Comparison of ENCODE assay signal across 13 cellular contexts in genomic region chr6:161227004-161227950, GRCh38. TPM values are rescaled to one million over a fixed set of nuclear protein-coding genes. Genes with fewer than 3 reads are reported as not detected.
DNase-seq lines count a peak whose midpoint lies in the region; ATAC-seq and TF ChIP-seq lines count a peak whose summit lies in the region.
"Had no signal": no experiment of that assay in that cellular context is flagged by ENCODE, and none has a peak within 500 bp of the region (broad histone marks: within the 10 kb centered on the region; RNA-seq: fewer than 3 reads in every experiment).

No MANE protein-coding gene starts in this region.

- H3K36me3 ChIP-seq in fibroblast of lung (ENCODE audit: control insufficient read depth, insufficient read depth, low read length), result no peaks in the 10 kb centered on the region
- H3K36me3 ChIP-seq: pancreas had no signal

- no peaks in the 10 kb centered on the region for H4K20me1 ChIP-seq in fibroblast of lung (ENCODE audit: control insufficient read depth, extremely low read depth, insufficient read depth, low read length)

- peak in 1 of 2 donors; percentile 12 for ATAC-seq in activated T-cell treated with anti-CD3 and anti-CD28 coated beads, Interleukin-2, amount 50 U/mL, for 72 hours (replicated peaks in 1 of 2)

- peaks cover 5 to 13% of the 10 kb centered on the region in 2 donors for H3K36me3 Mint-ChIP-seq in activated T-cell treated with anti-CD3 and anti-CD28 coated beads, Interleukin-2, amount 50 U/mL, for 72 hours (ENCODE audit: insufficient read depth in 2 of 2)
- H3K36me3 Mint-ChIP-seq in T-helper 2 cell treated with Interferon-gamma antibody and Interleukin-4, amounts not matched to agents 5 μg/mL and 100 μg/mL, for 36 hours (ENCODE audit: low read depth), result peaks cover 31% of the 10 kb centered on the region

- H3K4me1 Mint-ChIP-seq in activated T-cell treated with anti-CD3 and anti-CD28 coated beads, Interleukin-2, amount 50 U/mL, for 72 hours (ENCODE audit: low read depth), result peaks cover 54% of the 10 kb centered on the region
- H3K4me1 Mint-ChIP-seq in T-helper 2 cell treated with Interferon-gamma antibody and Interleukin-4, amounts not matched to agents 5 μg/mL and 100 μg/mL, for 36 hours (ENCODE audit: low read depth), result peaks cover 53% of the 10 kb centered on the region

- H3K4me3 Mint-ChIP-seq in activated T-cell treated with anti-CD3 and anti-CD28 coated beads, Interleukin-2, amount 50 U/mL, for 72 hours, result peak overlapping the region; percentile 71 to 76
- peak overlapping the region; percentile 79 for H3K4me3 Mint-ChIP-seq in T-helper 2 cell treated with Interferon-gamma antibody and Interleukin-4, amounts not matched to agents 5 μg/mL and 100 μg/mL, for 36 hours

- H3K4me1 ChIP-seq in fibroblast of lung (ENCODE audit: control insufficient read depth, extremely low read depth, insufficient read depth, low read length), result no peaks in the 10 kb centered on the region

- H3K9me3 ChIP-seq in fibroblast of lung (ENCODE audit: control insufficient read depth, insufficient read depth, low read depth, low read length), result no peaks in the 10 kb centered on the region
- H3K9me3 ChIP-seq: left ventricle myocardium inferior, pancreas had no signal

- no peak overlapping the region for H3K9ac ChIP-seq in fibroblast of lung (ENCODE audit: insufficient read depth, low read length)

- CTCF ChIA-PET in HEK293T (lab: Yijun Ruan, JAX), result no interaction called here

- TF ChIP-seq CTCF in fibroblast of lung (conservative IDR thresholded peaks at IDR 0.05 in 1 of 2, IDR thresholded peaks at IDR 0.05 in 1 of 2; ENCODE audit: low read depth in 1 of 2, low read length in 2 of 2), result no peak

- DNase-seq in activated T-cell treated with anti-CD3 and anti-CD28 coated beads, Interleukin-2, amount 50 U/mL, for 72 hours, result no peak
- DNase-seq in activated T-cell treated with anti-CD3 and anti-CD28 coated beads, Interleukin-2, amount 50 U/mL, for 1 hour, result no peak
- no peak for DNase-seq in T-helper 2 cell treated with Interferon-gamma antibody and Interleukin-4, amounts not matched to agents 5 μg/mL and 100 μg/mL, for 36 hours (ENCODE audit: low spot score)
- DNase-seq in fibroblast of lung (ENCODE audit: low read depth in 2 of 2) (peak; percentile 39 to 45), substantia nigra (lab: John Stamatoyannopoulos, UW) (peak in 1 of 49 donors; percentile 29), NCI-H128 (lab: John Stamatoyannopoulos, UW; ENCODE audit: unreplicated experiment) (no peak), DMS114 treated with DMSO at 0.1 percent for 48 hours (lab: John Stamatoyannopoulos, UW; ENCODE audit: unreplicated experiment) (no peak), HEK293T (ENCODE audit: extremely low spot score) (no peak)
- DNase-seq: brain microvascular endothelial cell; left ventricle myocardium inferior; NCI-H2107; pancreas; stimulated activated naive CD4-positive, alpha-beta T cell had no signal

- no peak overlapping the region for H3K4me3 ChIP-seq in fibroblast of lung (replicated peaks in 1 of 4; ENCODE audit: control extremely low read depth in 1 of 4, insufficient read depth in 1 of 4, low read depth in 3 of 4, low read length in 4 of 4)
- H3K4me3 ChIP-seq: pancreas had no signal

- H3K27ac Mint-ChIP-seq in activated T-cell treated with anti-CD3 and anti-CD28 coated beads, Interleukin-2, amount 50 U/mL, for 72 hours, result peak overlapping the region; percentile 96
- peak overlapping the region; percentile 94 for H3K27ac Mint-ChIP-seq in T-helper 2 cell treated with Interferon-gamma antibody and Interleukin-4, amounts not matched to agents 5 μg/mL and 100 μg/mL, for 36 hours

- no peaks in the 10 kb centered on the region for H3K79me2 ChIP-seq in fibroblast of lung (ENCODE audit: control insufficient read depth, insufficient read depth, low read length)

- no peak overlapping the region for H3K4me2 ChIP-seq in fibroblast of lung (ENCODE audit: extremely low read depth, insufficient read depth, low read length)

- no peaks in the 10 kb centered on the region for H3K27me3 ChIP-seq in fibroblast of lung (ENCODE audit: control insufficient read depth, insufficient read depth, low read length)
- H3K27me3 ChIP-seq: brain microvascular endothelial cell, pancreas had no signal

- no peaks in the 10 kb centered on the region for H3K27me3 Mint-ChIP-seq in activated T-cell treated with anti-CD3 and anti-CD28 coated beads, Interleukin-2, amount 50 U/mL, for 72 hours (ENCODE audit: low read depth)
- H3K27me3 Mint-ChIP-seq in T-helper 2 cell treated with Interferon-gamma antibody and Interleukin-4, amounts not matched to agents 5 μg/mL and 100 μg/mL, for 36 hours (ENCODE audit: low read depth), result no peaks in the 10 kb centered on the region

- peaks cover 4 to 6% of the 10 kb centered on the region in 2 donors for H3K9me3 Mint-ChIP-seq in activated T-cell treated with anti-CD3 and anti-CD28 coated beads, Interleukin-2, amount 50 U/mL, for 72 hours
- H3K9me3 Mint-ChIP-seq in T-helper 2 cell treated with Interferon-gamma antibody and Interleukin-4, amounts not matched to agents 5 μg/mL and 100 μg/mL, for 36 hours, result peaks cover 8% of the 10 kb centered on the region

- H3K27ac ChIP-seq in fibroblast of lung (ENCODE audit: insufficient read depth, low read length) (no peak overlapping the region), substantia nigra (ENCODE audit: low read depth, low read length, poor library complexity, severe bottlenecking) (peak overlapping the region; percentile 28)
- H3K27ac ChIP-seq: brain microvascular endothelial cell, pancreas had no signal

- POLR2A ChIA-PET in HEK293T (lab: Yijun Ruan, JAX), result no interaction called here

- H2AFZ ChIP-seq in fibroblast of lung (ENCODE audit: low read length), result no peak overlapping the region

TF ChIP-seq in HEK293T, 16 proteins besides CTCF, POLR2A, EP300 and RAD21:
- no peak for TF ChIP-seq BHLHE40 (IDR thresholded peaks at IDR 0.05; ENCODE audit: borderline replicate concordance)
- no peak for TF ChIP-seq CTBP1 (IDR thresholded peaks at IDR 0.05; ENCODE audit: borderline replicate concordance)
- TF ChIP-seq HDGF (IDR thresholded peaks at IDR 0.05; ENCODE audit: borderline replicate concordance), result no peak
- no peak for TF ChIP-seq NFRKB (IDR thresholded peaks at IDR 0.05)
- TF ChIP-seq FOXK2 (IDR thresholded peaks at IDR 0.05), result no peak
- no peak for TF ChIP-seq ZNF384 (IDR thresholded peaks at IDR 0.05)
- TF ChIP-seq TARDBP (IDR thresholded peaks at IDR 0.05), result no peak
- TF ChIP-seq FOXM1 (IDR thresholded peaks at IDR 0.05; ENCODE audit: borderline replicate concordance), result no peak
- no peak for TF ChIP-seq SUZ12 (IDR thresholded peaks at IDR 0.05)
- TF ChIP-seq PKNOX1 (IDR thresholded peaks at IDR 0.05), result no peak
- TF ChIP-seq ARNT (IDR thresholded peaks at IDR 0.05), result no peak

RNA-seq across cellular contexts. Expression of gene AGPAT4, which starts 46.6 kb away (rescaled TPM):
- total RNA-seq in activated T-cell treated with anti-CD3 and anti-CD28 coated beads, Interleukin-2, amount 50 U/mL, for 72 hours, result 1 to 10 TPM; 8.0 to 9.5 TPM
- total RNA-seq in fibroblast of lung, result 6.9 and 8.4 TPM in 2 replicates
- polyA plus RNA-seq in fibroblast of lung, result 4.7 and 5.0 TPM in 2 replicates
- 3.0 and 3.9 TPM in 2 replicates for polyA plus RNA-seq in fibroblast of lung (2012)
- 2.6 and 2.8 TPM in 2 replicates for polyA minus RNA-seq in fibroblast of lung (ENCODE audit: low replicate concordance)

Comparison
In these comparisons a context has a peak if more than half of its experiments do, and no peak if none do; other contexts are left out.
1. DNase-seq: peak in fibroblast of lung (2 of 2); none in activated T-cell treated with anti-CD3 and anti-CD28 coated beads, Interleukin-2, amount 50 U/mL, for 72 hours (0 of 2), activated T-cell treated with anti-CD3 and anti-CD28 coated beads, Interleukin-2, amount 50 U/mL, for 1 hour (single experiment), T-helper 2 cell treated with Interferon-gamma antibody and Interleukin-4, amounts not matched to agents 5 μg/mL and 100 μg/mL, for 36 hours (single experiment), NCI-H128 (single experiment), DMS114 treated with DMSO at 0.1 percent for 48 hours (single experiment) and HEK293T (single experiment).